Comparison of ENCODE assay signal across 10 cellular contexts in the genomic region with DNA sequence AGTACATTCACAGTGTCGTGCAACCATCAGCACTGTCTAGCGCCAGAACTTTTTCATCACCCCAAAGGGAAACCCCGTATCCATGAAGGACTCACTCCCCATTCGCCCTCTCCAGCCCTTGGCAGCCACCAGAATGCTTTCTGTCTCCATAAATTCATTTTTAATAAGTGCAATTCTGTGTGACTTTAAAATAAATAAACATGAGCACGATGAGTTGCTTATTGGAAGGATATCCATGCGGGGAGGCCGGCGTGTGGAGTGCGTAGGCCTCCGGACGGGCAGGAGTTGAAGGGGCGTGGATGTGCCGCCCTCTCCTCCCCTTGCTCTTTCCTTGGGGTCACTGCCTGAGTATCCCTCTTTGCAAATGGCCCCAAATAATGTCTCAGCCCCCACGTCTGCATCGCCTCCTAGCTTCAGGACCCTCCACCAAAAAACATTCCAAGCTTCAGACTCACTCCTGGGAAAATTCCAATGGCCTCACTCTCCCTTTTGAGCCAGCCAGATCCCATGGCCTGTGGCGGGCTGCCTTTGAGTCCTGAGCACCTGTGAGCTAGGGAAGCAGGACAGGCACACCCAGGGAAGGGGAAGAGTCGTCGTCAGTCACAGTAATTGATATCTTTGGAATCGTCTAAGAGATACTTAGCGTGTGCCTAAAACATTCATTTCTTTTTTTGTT.
A peak's percentile ranks its signal among the peaks of the same experiment; 100 is the strongest.
DNase-seq lines count a peak whose midpoint lies in the region; ATAC-seq and TF ChIP-seq lines count a peak whose summit lies in the region.
"Had no signal": no experiment of that assay in that cellular context is flagged by ENCODE, and none has a peak within 500 bp of the region (broad histone marks: within the 10 kb centered on the region; RNA-seq: fewer than 3 reads in every experiment).

No MANE protein-coding gene starts in this region.

- H4K12ac ChIP-seq in trophoblast cell (ENCODE audit: low read depth, low read length), result no peak overlapping the region

- intact Hi-C loops in esophagus squamous epithelium (cut with DNase I), result no loop called here
- intact Hi-C loops in Calu3 (cut with micrococcal nuclease; ENCODE audit: unreplicated experiment), result no loop called here

- H3K9ac ChIP-seq in trophoblast cell (ENCODE audit: low read length), result no peak overlapping the region

- no peak overlapping the region for H2AFZ ChIP-seq in trophoblast cell (ENCODE audit: insufficient read depth, low read length, poor library complexity)

- peaks cover 27% of the 10 kb centered on the region for H3K79me1 ChIP-seq in trophoblast cell (ENCODE audit: low read length)

- no peak overlapping the region for H2BK5ac ChIP-seq in trophoblast cell (ENCODE audit: low read depth, low read length, poor library complexity)

- CTCF ChIA-PET in Calu3 (lab: Charles Lee), result no interaction called here

- H3K14ac ChIP-seq in trophoblast cell (ENCODE audit: low read length), result no peak overlapping the region

- H3K27me3 Mint-ChIP-seq in Calu3 (ENCODE audit: unreplicated experiment), result no peaks in the 10 kb centered on the region

- H3K4me3 Mint-ChIP-seq in Calu3 (ENCODE audit: low read depth, unreplicated experiment), result no peak overlapping the region

- H2AK5ac ChIP-seq in trophoblast cell (ENCODE audit: low read length), result no peak overlapping the region

- no peak overlapping the region for H4K91ac ChIP-seq in trophoblast cell (ENCODE audit: low read depth, low read length)

- H3K27ac ChIP-seq in Peyer's patch (peak overlapping the region in 3 of 4 donors; percentile 83 to 98 (median 88)), esophagus squamous epithelium (peak overlapping the region; percentile 4 to 92 (median 83)), trophoblast cell (ENCODE audit: low read depth, low read length) (peak overlapping the region; percentile 31)

- TF ChIP-seq POLR2A in Peyer's patch (IDR thresholded peaks at IDR 0.05) (no peak), esophagus squamous epithelium (IDR thresholded peaks at IDR 0.05) (no peak)

- H3K36me3 ChIP-seq in Peyer's patch (no peaks in the 10 kb centered on the region), esophagus squamous epithelium (peaks cover 0 to 6% (median 0%) of the 10 kb centered on the region in 3 donors), trophoblast cell (ENCODE audit: control insufficient read depth in 1 of 2, insufficient read depth in 2 of 2, low read length in 2 of 2) (no peaks in the 10 kb centered on the region)

- BruUV-seq in Calu3 (replicated peaks; lab: Mats Ljungman, UMichigan), result no TSS peak

- no peaks in the 10 kb centered on the region for H3K9me3 Mint-ChIP-seq in Calu3 (ENCODE audit: low read depth, unreplicated experiment)

- H3K9me3 ChIP-seq in Peyer's patch, result no peaks in the 10 kb centered on the region
- no peaks in the 10 kb centered on the region for H3K9me3 ChIP-seq in esophagus squamous epithelium
- peaks cover 1% of the 10 kb centered on the region for H3K9me3 ChIP-seq in trophoblast cell (ENCODE audit: insufficient read depth, low read depth, low read length)

- no peak overlapping the region for H3K4me2 ChIP-seq in trophoblast cell (ENCODE audit: low read length)

- H3K23ac ChIP-seq in trophoblast cell (ENCODE audit: low read length), result no peak overlapping the region

- TF ChIP-seq CTCF in Peyer's patch (IDR thresholded peaks at IDR 0.05) (no peak), esophagus squamous epithelium (IDR thresholded peaks at IDR 0.05) (no peak), Calu3 (IDR thresholded peaks at IDR 0.05; ENCODE audit: unreplicated experiment) (no peak)

- peak; percentile 69 for DNase-seq in EL
- DNase-seq in Peyer's patch, result no peak
- DNase-seq in esophagus squamous epithelium (lab: John Stamatoyannopoulos, UW), result no peak
- DNase-seq in trophoblast cell, result no peak
- DNase-seq in Calu3, result no peak
- DNase-seq: GDM1, hippocampal formation, NCI-H2029 had no signal

- WGBS in esophagus squamous epithelium, 2 donors, result 70 to 77% methylated on average over 20 of the region's 20 CpGs
- WGBS in trophoblast cell (ENCODE audit: extremely low coverage, insufficient coverage, insufficient read length), result no CpG with 5 or more reads among the region's 20 CpGs

- H2BK12ac ChIP-seq in trophoblast cell (ENCODE audit: low read length), result no peak overlapping the region

- peaks cover 16 to 91% (median 59%) of the 10 kb centered on the region in 4 donors for H3K4me1 ChIP-seq in Peyer's patch
- peaks cover 74 to 97% (median 76%) of the 10 kb centered on the region in 3 donors for H3K4me1 ChIP-seq in esophagus squamous epithelium
- H3K4me1 ChIP-seq in trophoblast cell (ENCODE audit: control insufficient read depth in 1 of 2, insufficient read depth in 2 of 2, low read length in 2 of 2), result peaks cover 34 to 38% of the 10 kb centered on the region in 2 experiments

- H3K4ac ChIP-seq in trophoblast cell (ENCODE audit: low read depth, low read length), result no peak overlapping the region

- H3K27ac Mint-ChIP-seq in Calu3 (ENCODE audit: unreplicated experiment), result no peak overlapping the region

- ATAC-seq in HG03108 (IDR thresholded peaks at IDR 0.05; ENCODE audit: unreplicated experiment) (no peak), HG03139 (IDR thresholded peaks at IDR 0.05; ENCODE audit: unreplicated experiment) (no peak)

- H3K79me2 ChIP-seq in trophoblast cell (ENCODE audit: control insufficient read depth, insufficient read depth, low read length, poor library complexity), result peaks cover 16% of the 10 kb centered on the region

- H3K4me3 ChIP-seq in Peyer's patch (no peak overlapping the region), esophagus squamous epithelium (no peak overlapping the region), trophoblast cell (ENCODE audit: low read depth, low read length) (no peak overlapping the region)

- H3K27me3 ChIP-seq in Peyer's patch (no peaks in the 10 kb centered on the region), esophagus squamous epithelium (no peaks in the 10 kb centered on the region), trophoblast cell (ENCODE audit: insufficient read depth, low read length) (no peaks in the 10 kb centered on the region)

- no peak overlapping the region for H2BK120ac ChIP-seq in trophoblast cell (ENCODE audit: insufficient read depth, low read length, poor library complexity)

- H3K36me3 Mint-ChIP-seq in Calu3 (ENCODE audit: insufficient read depth, unreplicated experiment), result peaks cover 72% of the 10 kb centered on the region

- no peak overlapping the region for H3K18ac ChIP-seq in trophoblast cell (ENCODE audit: low read length)

- H3K4me1 Mint-ChIP-seq in Calu3 (ENCODE audit: low read depth, unreplicated experiment), result peaks cover 86% of the 10 kb centered on the region

- H4K8ac ChIP-seq in trophoblast cell (ENCODE audit: low read depth, low read length), result no peak overlapping the region

Comparison
In these comparisons a context has a peak if more than half of its experiments do, and no peak if none do; other contexts are left out.
1. H3K27ac ChIP-seq: peak in every context shown above with its lines; median percentile 88 in Peyer's patch; 83 in esophagus squamous epithelium; 31 in trophoblast cell.